ENCODE assay signal across 10 cellular contexts in genomic region chr20:46031701-46032254, GRCh38. TPM values are rescaled to one million over a fixed set of nuclear protein-coding genes. Genes with fewer than 3 reads are reported as not detected.
A peak's percentile ranks its signal among the peaks of the same experiment; 100 is the strongest.
DNase-seq lines count a peak whose midpoint lies in the region; ATAC-seq, FAIRE-seq and TF ChIP-seq lines count a peak whose summit lies in the region.
"Had no signal": no experiment of that assay in that cellular context is flagged by ENCODE, and none has a peak within 500 bp of the region (broad histone marks: within the 10 kb centered on the region; RNA-seq: fewer than 3 reads in every experiment).

No MANE protein-coding gene starts in this region.

- no peak for ATAC-seq in GM18519 (IDR thresholded peaks at IDR 0.05; ENCODE audit: low FRiP score, unreplicated experiment)
- ATAC-seq: mucosa of descending colon had no signal

- H4K20me1 ChIP-seq in SK-N-SH (ENCODE audit: insufficient read depth): peaks cover 11% of the 10 kb centered on the region

- no peaks in the 10 kb centered on the region for H3K4me1 Mint-ChIP-seq in CD14-positive monocyte

- H3K27me3 Mint-ChIP-seq in CD14-positive monocyte (ENCODE audit: low read depth in 3 of 3): peaks cover 73 to 80% (median 74%) of the 10 kb centered on the region in 3 donors

- TF ChIP-seq RAD21 in SK-N-SH (IDR thresholded peaks at IDR 0.05; ENCODE audit: low read length): no peak

- H2AFZ ChIP-seq in SK-N-SH (ENCODE audit: low read depth): no peak overlapping the region

- in situ Hi-C loops in Caki2 (cut with HindIII; ENCODE audit: low pct_unique_long_range_greater_than_20kb, low sequenced_read_pairs): no loop called here
- in situ Hi-C loops in transverse colon (cut with MboI; ENCODE audit: low pct_ligation_motif_present in 1 of 4, low pct_unique_long_range_greater_than_20kb in 1 of 4, low sequenced_read_pairs in 3 of 4): no loop called here

- TF ChIP-seq EP300 in SK-N-SH (IDR thresholded peaks at IDR 0.05; ENCODE audit: borderline replicate concordance in 1 of 2, low read depth in 1 of 2, low read length in 1 of 2) (no peak), transverse colon (IDR thresholded peaks at IDR 0.05; ENCODE audit: low read depth) (no peak)

- peaks cover 1 to 3% of the 10 kb centered on the region in 2 donors for H3K36me3 Mint-ChIP-seq in CD14-positive monocyte

- H3K4me3 Mint-ChIP-seq in CD14-positive monocyte: peak overlapping the region in 1 of 2 donors; percentile 26

- TF ChIP-seq CTCF in SK-N-SH (IDR thresholded peaks at IDR 0.05) (no peak), kidney (IDR thresholded peaks at IDR 0.05; ENCODE audit: borderline replicate concordance, extremely low read depth, insufficient read depth) (no peak), transverse colon (IDR thresholded peaks at IDR 0.05) (no peak), CD14-positive monocyte (IDR thresholded peaks at IDR 0.05) (no peak)

- H3K4me2 ChIP-seq in SK-N-SH: peak overlapping the region; percentile 72

- intact Hi-C loops in kidney (cut with DNase I) (no loop called here), transverse colon (cut with DNase I; ENCODE audit: low total_unique reads) (no loop called here), CD14-positive monocyte (cut with micrococcal nuclease) (no loop called here)

- no peaks in the 10 kb centered on the region for H3K79me2 ChIP-seq in SK-N-SH (ENCODE audit: insufficient read depth)

- CTCF ChIA-PET in SK-N-SH (lab: Yijun Ruan, JAX): interaction anchor here (0.7 to 1.7 kb wide), 6 partner anchors 8 to 317 kb away, joined by 3 to 7 read pairs (median 3); no protein-coding TSS in a partner anchor

- H3K4me1 ChIP-seq in SK-N-SH (ENCODE audit: control insufficient read depth in 1 of 2, insufficient read depth in 2 of 2, low read depth in 1 of 2, low read length in 1 of 2) (peaks cover 0 to 11% of the 10 kb centered on the region in 2 experiments; a peak in 1 of 4 replicates), kidney (ENCODE audit: control insufficient read depth in 1 of 2, insufficient read depth in 1 of 2, low read depth in 1 of 2, low read length in 2 of 2) (no peaks in the 10 kb centered on the region), transverse colon (peaks cover 0 to 7% (median 2%) of the 10 kb centered on the region in 4 donors)

- H3K9ac ChIP-seq in SK-N-SH (no peak overlapping the region), kidney (ENCODE audit: low read length in 2 of 2) (no peak overlapping the region)

- DNase-seq in Caki2 (ENCODE audit: low read depth): peak; percentile 21
- DNase-seq in NCI-H1436 treated with DMSO at 0.1 percent for 48 hours (lab: John Stamatoyannopoulos, UW): peak; percentile 37
- peak; percentile 91 for DNase-seq in SK-N-SH
- DNase-seq in kidney: peak; percentile 28
- no peak for DNase-seq in transverse colon
- DNase-seq in activated CD4-positive, alpha-beta T cell treated with anti-CD3 and anti-CD28 coated beads for 1 hour: no peak
- no peak for DNase-seq in CD14-positive monocyte (ENCODE audit: low spot score)
- DNase-seq: mucosa of descending colon had no signal

- H3K27ac ChIP-seq in SK-N-SH (ENCODE audit: low read depth in 2 of 2, low read length in 1 of 2) (no peak overlapping the region), kidney (ENCODE audit: low read depth in 2 of 2, low read length in 2 of 2) (no peak overlapping the region), transverse colon (no peak overlapping the region)

- H3K27me3 ChIP-seq in SK-N-SH (ENCODE audit: insufficient read depth) (peaks cover 41% of the 10 kb centered on the region), transverse colon (peaks cover 87% of the 10 kb centered on the region)

- no peaks in the 10 kb centered on the region for H3K36me3 ChIP-seq in SK-N-SH (replicated peaks in 1 of 2; ENCODE audit: control insufficient read depth in 1 of 2, insufficient read depth in 2 of 2, low read length in 1 of 2)
- H3K36me3 ChIP-seq in kidney (ENCODE audit: control insufficient read depth in 1 of 2, insufficient read depth in 2 of 2, low read length in 2 of 2): no peaks in the 10 kb centered on the region
- no peaks in the 10 kb centered on the region for H3K36me3 ChIP-seq in transverse colon

- no peaks in the 10 kb centered on the region for H3K9me3 ChIP-seq in SK-N-SH
- H3K9me3 ChIP-seq in kidney (ENCODE audit: control insufficient read depth in 1 of 2, low read length in 2 of 2): no peaks in the 10 kb centered on the region
- H3K9me3 ChIP-seq in transverse colon: no peaks in the 10 kb centered on the region
- H3K9me3 ChIP-seq: mucosa of descending colon had no signal

- no peak for FAIRE-seq in kidney (lab: Jason Lieb, UNC)

- peaks cover 0 to 23% (median 5%) of the 10 kb centered on the region in 7 donors for H3K9me3 Mint-ChIP-seq in CD14-positive monocyte

- TF ChIP-seq POLR2A in transverse colon (IDR thresholded peaks at IDR 0.05): no peak

- POLR2A ChIA-PET in SK-N-SH (lab: Yijun Ruan, JAX): interaction anchor here (0.7 to 0.8 kb wide), 4 partner anchors 98 to 466 kb away, joined by 3 read pairs; no protein-coding TSS in a partner anchor

- 0% methylated on average over 7 of the region's 55 CpGs for WGBS in SK-N-SH (ENCODE audit: low lambda C conversion rate)
- WGBS in transverse colon (ENCODE audit: low coverage in 1 of 2), 2 donors: 5% methylated on average over 37 of the region's 55 CpGs; no CpG with 5 or more reads in 1 of the 2 donors

- no peak overlapping the region for H3K27ac Mint-ChIP-seq in CD14-positive monocyte

- H3K9me2 ChIP-seq in SK-N-SH: no peaks in the 10 kb centered on the region

- H3K4me3 ChIP-seq in SK-N-SH (ENCODE audit: low read depth in 2 of 2, low read length in 1 of 2): peak overlapping the region; percentile 46 to 48
- H3K4me3 ChIP-seq in kidney (ENCODE audit: low read length in 2 of 2): no peak overlapping the region
- H3K4me3 ChIP-seq in transverse colon: no peak overlapping the region
- H3K4me3 ChIP-seq: mucosa of descending colon had no signal

- H3F3A ChIP-seq in SK-N-SH (replicated peaks; ENCODE audit: insufficient read depth): no peaks in the 10 kb centered on the region

TF ChIP-seq in SK-N-SH, 30 proteins besides CTCF, POLR2A, EP300 and RAD21:
- TF ChIP-seq NRF1 (IDR thresholded peaks at IDR 0.05; ENCODE audit: low read depth, low read length): 0 out of 2 replicates have a peak, but pooled peaks have one; percentile 12
- TF ChIP-seq FOXM1 (IDR thresholded peaks at IDR 0.05; ENCODE audit: low read depth): no peak

RNA-seq across cellular contexts. Expression of gene SLC12A5, which starts 2.8 kb away (rescaled TPM):
- 7.9 TPM in 1 of 2 replicates, not detected in the other for total RNA-seq in Caki2 (2014; rRNA removed; shearing (Covaris generic); ENCODE audit: low replicate concordance)
- polyA plus RNA-seq in SK-N-SH (2012; rRNA removed) (8.5 and 19.9 TPM in 2 replicates), kidney (ENCODE audit: insufficient read depth, low read depth, low replicate concordance) (2.5 TPM), CD14-positive monocyte (not detected)
- 12.5 and 13.7 TPM in 2 replicates for polyA plus RNA-seq in SK-N-SH (2012; cell fraction: cytosol; rRNA removed)
- 10.6 and 12.8 TPM in 2 replicates for polyA plus RNA-seq in SK-N-SH (2012; cell fraction: nucleus; rRNA removed)
- total RNA-seq in kidney (2.0 TPM), transverse colon (not detected)
- total RNA-seq: Daoy had no signal

RNA-seq across cellular contexts. Expression of gene MMP9, which starts 23.1 kb away (rescaled TPM):
- total RNA-seq in Caki2 (2014; rRNA removed; shearing (Covaris generic); ENCODE audit: low replicate concordance): 0.06 and 0.07 TPM in 2 replicates
- 0.18 and 0.23 TPM in 2 replicates for polyA plus RNA-seq in SK-N-SH (2012; rRNA removed)
- 0.09 and 0.12 TPM in 2 replicates for polyA plus RNA-seq in SK-N-SH (2012; cell fraction: cytosol; rRNA removed)
- polyA plus RNA-seq in SK-N-SH (2012; cell fraction: nucleus; rRNA removed): 0.42 and 0.46 TPM in 2 replicates
- 6.6 TPM for total RNA-seq in kidney
- not detected for polyA plus RNA-seq in kidney (ENCODE audit: insufficient read depth, low read depth, low replicate concordance)
- 1 to 10 TPM in 1 of 4 donors, not detected in 3; 3.8 TPM for total RNA-seq in transverse colon
- polyA plus RNA-seq in CD14-positive monocyte: 1 to 10 TPM in 1 of 2 donors, under 1 TPM in 1; 0.88 to 1.6 TPM

RNA-seq across cellular contexts. Expression of gene NCOA5, which starts 58.0 kb away (rescaled TPM):
- total RNA-seq in Caki2 (2014; rRNA removed; shearing (Covaris generic); ENCODE audit: low replicate concordance): 6.7 and 9.2 TPM in 2 replicates
- polyA plus RNA-seq in SK-N-SH (2012; rRNA removed) (18.6 and 20.4 TPM in 2 replicates), kidney (ENCODE audit: insufficient read depth, low read depth, low replicate concordance) (15.4 TPM), CD14-positive monocyte (1 to 10 TPM; 4.5 to 6.0 TPM)
- 16.2 and 17.0 TPM in 2 replicates for polyA plus RNA-seq in SK-N-SH (2012; cell fraction: cytosol; rRNA removed)
- 26.6 and 31.9 TPM in 2 replicates for polyA plus RNA-seq in SK-N-SH (2012; cell fraction: nucleus; rRNA removed)
- total RNA-seq in kidney (28.3 TPM), transverse colon (10 to 100 TPM; 18.3 to 97.3 (median 27.3) TPM)

RNA-seq across cellular contexts. Expression of gene ZNF335, which starts 59.8 kb away (rescaled TPM):
- 4.8 and 5.4 TPM in 2 replicates for total RNA-seq in Caki2 (2014; rRNA removed; shearing (Covaris generic); ENCODE audit: low replicate concordance)
- polyA plus RNA-seq in SK-N-SH (2012; rRNA removed): 8.5 and 11.7 TPM in 2 replicates
- polyA plus RNA-seq in SK-N-SH (2012; cell fraction: cytosol; rRNA removed): 3.0 and 4.5 TPM in 2 replicates
- polyA plus RNA-seq in SK-N-SH (2012; cell fraction: nucleus; rRNA removed): 47.8 and 52.8 TPM in 2 replicates
- 22.3 TPM for total RNA-seq in kidney
- 5.7 TPM for polyA plus RNA-seq in kidney (ENCODE audit: insufficient read depth, low read depth, low replicate concordance)
- 10 to 100 TPM; 27.0 to 80.0 (median 32.4) TPM for total RNA-seq in transverse colon
- polyA plus RNA-seq in CD14-positive monocyte: 1 to 10 TPM; 2.7 to 3.1 TPM

Comparison
In these comparisons a context has a peak if more than half of its experiments do, and no peak if none do; other contexts are left out.
1. DNase-seq: peak in Caki2 (single experiment), NCI-H1436 treated with DMSO at 0.1 percent for 48 hours (single experiment), SK-N-SH (single experiment) and kidney (single experiment); none in transverse colon (single experiment), activated CD4-positive, alpha-beta T cell treated with anti-CD3 and anti-CD28 coated beads for 1 hour (single experiment) and CD14-positive monocyte (single experiment).
2. H3K4me3 ChIP-seq: peak in SK-N-SH (2 of 2); none in kidney (0 of 2) and transverse colon (0 of 4).